8 cellular contexts compared by ENCODE assay signal in genomic region chr6:87155920-87156600, GRCh38. TPM values are rescaled to one million over a fixed set of nuclear protein-coding genes. Genes with fewer than 3 reads are reported as not detected.
DNase-seq lines count a peak whose midpoint lies in the region; ATAC-seq and TF ChIP-seq lines count a peak whose summit lies in the region.

No MANE protein-coding gene starts in this region.

- POLR2A ChIA-PET in CD4-positive, alpha-beta memory T cell (lab: Charles Lee; ENCODE audit: partially characterized antibody) = interaction anchor here (0.7 to 2.3 kb wide), 9 partner anchors 11 to 1924 kb away, joined by 3 to 9 read pairs (median 3); partner anchors contain the start of genes AKIRIN2 and PNRC1

- no peak for TF ChIP-seq RAD21 in liver (IDR thresholded peaks at IDR 0.05)

- peak in 1 of 5 donors; percentile 78 for DNase-seq in CD4-positive, alpha-beta memory T cell
- DNase-seq in GM20000 (ENCODE audit: low spot score) = peak; percentile 10
- DNase-seq in M059J (ENCODE audit: low read depth) = peak; percentile 60
- DNase-seq in activated CD4-positive, alpha-beta T cell treated with anti-CD3 and anti-CD28 coated beads for 24 hours (ENCODE audit: low read depth in 2 of 2) = peak; percentile 28 to 32
- peak; percentile 40 to 46 for DNase-seq in stimulated activated CD4-positive, alpha-beta T cell treated with anti-CD3 and anti-CD28 coated beads, Interleukin-4, amount 100 ng/mL, for 4 hours

- peak overlapping the region; percentile 91 for H3K27ac ChIP-seq in CD4-positive, alpha-beta memory T cell (ENCODE audit: low read depth, low read length)
- H3K27ac ChIP-seq in liver (ENCODE audit: low read depth in 1 of 2, low read length in 2 of 2) = peak overlapping the region; percentile 96 to 97

- H3K4me1 Mint-ChIP-seq in CD4-positive, alpha-beta memory T cell = peaks cover 41 to 79% (median 56%) of the 10 kb centered on the region in 4 donors
- peaks cover 45% of the 10 kb centered on the region for H3K4me1 Mint-ChIP-seq in dendritic cell treated with granulocyte-macrophage colony-stimulating factor and Interleukin-4, amounts not matched to agents 40 ng/mL and 50 ng/mL, for 4 days (ENCODE audit: low read depth)

- peak overlapping the region; percentile 54 to 93 for H3K4me3 ChIP-seq in CD4-positive, alpha-beta memory T cell (ENCODE audit: low read length in 2 of 2)
- H3K4me3 ChIP-seq in liver (ENCODE audit: low read depth in 1 of 3, low read length in 3 of 3) = peak overlapping the region; percentile 89 to 95 (median 90)

- peaks cover 0 to 26% of the 10 kb centered on the region in 2 donors for H3K36me3 Mint-ChIP-seq in CD4-positive, alpha-beta memory T cell
- H3K36me3 Mint-ChIP-seq in dendritic cell treated with granulocyte-macrophage colony-stimulating factor and Interleukin-4, amounts not matched to agents 40 ng/mL and 50 ng/mL, for 4 days (ENCODE audit: low read depth) = peaks cover 36% of the 10 kb centered on the region

- intact Hi-C loops in CD4-positive, alpha-beta memory T cell (cut with micrococcal nuclease) = loop anchor here (1.0 to 10.0 kb wide), 7 partner anchors 17 to 1929 kb away; partner anchors contain the start of genes AKIRIN2, PNRC1, SLC35A1 and SMIM8
- intact Hi-C loops in dendritic cell treated with granulocyte-macrophage colony-stimulating factor and Interleukin-4, amounts not matched to agents 40 ng/mL and 50 ng/mL, for 4 days (cut with micrococcal nuclease) = loop anchor here (5.0 to 10.0 kb wide), 3 partner anchors 316 to 539 kb away; partner anchors contain the start of genes ORC3 and SLC35A1

- H3K9me3 ChIP-seq in CD4-positive, alpha-beta memory T cell (ENCODE audit: control insufficient read depth in 1 of 2, low read length in 2 of 2) = no peaks in the 10 kb centered on the region
- H3K9me3 ChIP-seq in liver (ENCODE audit: control insufficient read depth in 4 of 4, low read length in 3 of 4) = no peaks in the 10 kb centered on the region

- H3K27me3 Mint-ChIP-seq in CD4-positive, alpha-beta memory T cell = no peaks in the 10 kb centered on the region
- peaks cover 11% of the 10 kb centered on the region for H3K27me3 Mint-ChIP-seq in dendritic cell treated with granulocyte-macrophage colony-stimulating factor and Interleukin-4, amounts not matched to agents 40 ng/mL and 50 ng/mL, for 4 days

- H3K36me3 ChIP-seq in CD4-positive, alpha-beta memory T cell (ENCODE audit: insufficient read depth, low read length) = no peaks in the 10 kb centered on the region
- H3K36me3 ChIP-seq in liver (ENCODE audit: control insufficient read depth in 4 of 4, insufficient read depth in 3 of 4, low read depth in 1 of 4, low read length in 3 of 4) = peaks cover 0 to 2% (median 0%) of the 10 kb centered on the region in 4 donors

- H3K4me1 ChIP-seq in CD4-positive, alpha-beta memory T cell (ENCODE audit: insufficient read depth, low read length) = peaks cover 82% of the 10 kb centered on the region
- peaks cover 0 to 29% (median 9%) of the 10 kb centered on the region in 4 donors for H3K4me1 ChIP-seq in liver (ENCODE audit: control insufficient read depth in 4 of 4, insufficient read depth in 4 of 4, low read length in 3 of 4)

- CTCF ChIA-PET in CD4-positive, alpha-beta memory T cell (lab: Charles Lee; ENCODE audit: partially characterized antibody) = interaction anchor here (0.6 to 3.7 kb wide), 4 partner anchors 17 to 625 kb away, joined by 4 to 23 read pairs (median 5); no protein-coding TSS in a partner anchor

- H3K27me3 ChIP-seq in CD4-positive, alpha-beta memory T cell (ENCODE audit: insufficient read depth, low read length) = no peaks in the 10 kb centered on the region
- no peaks in the 10 kb centered on the region for H3K27me3 ChIP-seq in liver (ENCODE audit: control insufficient read depth in 4 of 4, insufficient read depth in 4 of 4, low read length in 3 of 4)

- H3K9ac ChIP-seq in liver (ENCODE audit: low read depth in 1 of 2, low read length in 2 of 2) = peak overlapping the region; percentile 57 to 93

- H3K27ac Mint-ChIP-seq in CD4-positive, alpha-beta memory T cell = peak overlapping the region; percentile 92 to 99 (median 96)
- H3K27ac Mint-ChIP-seq in dendritic cell treated with granulocyte-macrophage colony-stimulating factor and Interleukin-4, amounts not matched to agents 40 ng/mL and 50 ng/mL, for 4 days = peak overlapping the region; percentile 97

- peaks cover 0 to 2% (median 0%) of the 10 kb centered on the region in 8 donors for H3K9me3 Mint-ChIP-seq in CD4-positive, alpha-beta memory T cell
- H3K9me3 Mint-ChIP-seq in dendritic cell treated with granulocyte-macrophage colony-stimulating factor and Interleukin-4, amounts not matched to agents 40 ng/mL and 50 ng/mL, for 4 days = no peaks in the 10 kb centered on the region

- WGBS in liver = under 1% methylated on average over 35 of the region's 35 CpGs

- TF ChIP-seq CTCF in GM20000 (IDR thresholded peaks at IDR 0.05; ENCODE audit: extremely low read depth, missing control alignments) (no peak), liver (IDR thresholded peaks at IDR 0.05; ENCODE audit: low read depth, low read length, missing input control) (no peak)

- ATAC-seq in GM18861 (IDR thresholded peaks at IDR 0.05; ENCODE audit: unreplicated experiment) = no peak

- peak overlapping the region; percentile 91 to 100 (median 96) for H3K4me3 Mint-ChIP-seq in CD4-positive, alpha-beta memory T cell
- H3K4me3 Mint-ChIP-seq in dendritic cell treated with granulocyte-macrophage colony-stimulating factor and Interleukin-4, amounts not matched to agents 40 ng/mL and 50 ng/mL, for 4 days = peak overlapping the region; percentile 98

TF ChIP-seq in liver, 16 proteins besides CTCF, POLR2A, EP300 and RAD21:
- TF ChIP-seq ZBTB33 (IDR thresholded peaks at IDR 0.05) = no peak
- TF ChIP-seq JUND (IDR thresholded peaks at IDR 0.05) = no peak
- no peak for TF ChIP-seq ATF3 (IDR thresholded peaks at IDR 0.05)
- no peak for TF ChIP-seq EGR1 (IDR thresholded peaks at IDR 0.05; ENCODE audit: low read depth in 2 of 2)
- TF ChIP-seq REST (IDR thresholded peaks at IDR 0.05) = no peak
- no peak for TF ChIP-seq FOXA2 (IDR thresholded peaks at IDR 0.05)
- no peak for TF ChIP-seq RXRA (IDR thresholded peaks at IDR 0.05)
- no peak for TF ChIP-seq SP1 (IDR thresholded peaks at IDR 0.05)
- no peak for TF ChIP-seq NR2F2 (IDR thresholded peaks at IDR 0.05)
- no peak for TF ChIP-seq TAF1 (conservative IDR thresholded peaks at IDR 0.05)
- no peak for TF ChIP-seq FOXA1 (IDR thresholded peaks at IDR 0.05)
- TF ChIP-seq HNF4G (IDR thresholded peaks at IDR 0.05) = no peak
- TF ChIP-seq HNF4A (conservative IDR thresholded peaks at IDR 0.05) = no peak
- TF ChIP-seq MAX (IDR thresholded peaks at IDR 0.05) = no peak
- no peak for TF ChIP-seq YY1 (IDR thresholded peaks at IDR 0.05)
- no peak for TF ChIP-seq GABPA (IDR thresholded peaks at IDR 0.05 in 1 of 2, conservative IDR thresholded peaks at IDR 0.05 in 1 of 2)

RNA-seq across cellular contexts. Expression of gene ZNF292, which starts 0.7 kb away (rescaled TPM):
- 10 to 100 TPM; 74.8 to 82.1 TPM for total RNA-seq in CD4-positive, alpha-beta memory T cell
- 10 to 100 TPM; 15.1 to 39.8 TPM for polyA plus RNA-seq in CD4-positive, alpha-beta memory T cell
- total RNA-seq in M059J (2014; rRNA removed; shearing (Covaris generic)) = 10.0 and 11.1 TPM in 2 replicates
- total RNA-seq in liver = 10 to 100 TPM; 12.1 to 16.4 TPM
- 10 to 100 TPM in 1 of 2 donors, 1 to 10 TPM in 1; 2.7 to 12.8 TPM for polyA plus RNA-seq in liver
